Comparison of ENCODE assay signal across 1 cellular context in the genomic region with DNA sequence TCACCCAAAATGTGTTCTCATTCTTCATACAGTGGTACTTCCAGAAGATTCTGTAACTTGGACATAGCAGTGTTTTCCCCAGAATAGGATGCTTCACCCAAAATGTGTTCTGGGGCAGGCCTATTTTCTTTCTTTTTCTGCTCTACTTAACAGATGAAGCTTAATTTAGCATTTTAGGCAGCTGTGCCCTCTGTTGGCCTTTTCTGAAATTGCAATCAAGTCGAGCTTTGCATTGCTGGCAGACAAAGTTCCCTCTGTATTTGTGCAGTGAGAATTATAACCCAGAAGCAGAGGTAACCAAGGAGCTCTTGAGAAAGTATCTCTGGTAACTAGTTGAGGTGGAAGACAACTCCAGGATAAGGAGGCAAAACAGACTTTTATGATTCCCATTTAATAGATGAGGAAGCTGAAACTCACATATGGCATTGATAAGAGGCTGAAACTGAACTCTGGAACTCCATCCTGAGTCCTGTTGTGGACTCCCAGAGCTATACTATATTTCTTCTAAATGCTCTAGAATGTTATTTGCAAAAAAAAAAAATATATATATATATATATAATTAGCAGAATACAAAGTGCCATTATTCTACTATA.
TF ChIP-seq lines count a peak whose summit lies in the region.

No MANE protein-coding gene starts in this region.

TF ChIP-seq in GM12878, 131 proteins besides CTCF, POLR2A, EP300 and RAD21 (continued from another document):
- TF ChIP-seq, protein P1, sequence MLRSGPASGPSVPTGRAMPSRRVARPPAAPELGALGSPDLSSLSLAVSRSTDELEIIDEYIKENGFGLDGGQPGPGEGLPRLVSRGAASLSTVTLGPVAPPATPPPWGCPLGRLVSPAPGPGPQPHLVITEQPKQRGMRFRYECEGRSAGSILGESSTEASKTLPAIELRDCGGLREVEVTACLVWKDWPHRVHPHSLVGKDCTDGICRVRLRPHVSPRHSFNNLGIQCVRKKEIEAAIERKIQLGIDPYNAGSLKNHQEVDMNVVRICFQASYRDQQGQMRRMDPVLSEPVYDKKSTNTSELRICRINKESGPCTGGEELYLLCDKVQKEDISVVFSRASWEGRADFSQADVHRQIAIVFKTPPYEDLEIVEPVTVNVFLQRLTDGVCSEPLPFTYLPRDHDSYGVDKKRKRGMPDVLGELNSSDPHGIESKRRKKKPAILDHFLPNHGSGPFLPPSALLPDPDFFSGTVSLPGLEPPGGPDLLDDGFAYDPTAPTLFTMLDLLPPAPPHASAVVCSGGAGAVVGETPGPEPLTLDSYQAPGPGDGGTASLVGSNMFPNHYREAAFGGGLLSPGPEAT (IDR thresholded peaks at IDR 0.05; ENCODE audit: low read depth), result no peak
